ENCODE assay signal across 10 cellular contexts in genomic region chr6:13014551-13015378, GRCh38.
A peak's percentile ranks its signal among the peaks of the same experiment; 100 is the strongest.
DNase-seq lines count a peak whose midpoint lies in the region; ATAC-seq, FAIRE-seq and TF ChIP-seq lines count a peak whose summit lies in the region.
"Had no signal": no experiment of that assay in that cellular context is flagged by ENCODE, and none has a peak within 500 bp of the region (broad histone marks: within the 10 kb centered on the region; RNA-seq: fewer than 3 reads in every experiment).

No MANE protein-coding gene starts in this region.

- peaks cover 2 to 7% of the 10 kb centered on the region in 2 donors for H3K36me3 Mint-ChIP-seq in CD14-positive monocyte
- H3K36me3 Mint-ChIP-seq: immature natural killer cell had no signal

- peak overlapping the region; percentile 2 for H3K27ac ChIP-seq in cingulate gyrus (ENCODE audit: low read depth, low read length)
- no peak overlapping the region for H3K27ac ChIP-seq in kidney (ENCODE audit: low read depth in 2 of 2, low read length in 2 of 2)
- peak overlapping the region; percentile 33 for H3K27ac ChIP-seq in substantia nigra (ENCODE audit: low read depth, low read length, poor library complexity, severe bottlenecking)

- FAIRE-seq in kidney (lab: Jason Lieb, UNC) = no peak

- DNase-seq in NCI-H128 (lab: John Stamatoyannopoulos, UW; ENCODE audit: unreplicated experiment) (peak; percentile 44), kidney (peak; percentile 73), substantia nigra (lab: John Stamatoyannopoulos, UW) (peak in 9 of 49 donors; percentile 2 to 48 (median 30)), CD14-positive monocyte (ENCODE audit: low spot score) (no peak), NCI-H82 treated with DMSO at 0.1 percent for 48 hours (lab: John Stamatoyannopoulos, UW; ENCODE audit: unreplicated experiment) (no peak), NCI-H446 treated with DMSO at 0.1 percent for 48 hours (lab: John Stamatoyannopoulos, UW) (no peak)
- DNase-seq: activated naive CD4-positive, alpha-beta T cell treated with anti-CD3 and anti-CD28 coated beads for 36 hours; immature natural killer cell had no signal

- TF ChIP-seq CTCF in kidney (IDR thresholded peaks at IDR 0.05; ENCODE audit: borderline replicate concordance, extremely low read depth, insufficient read depth) (no peak), CD14-positive monocyte (IDR thresholded peaks at IDR 0.05) (no peak)

- intact Hi-C loops in kidney (cut with DNase I) = no loop called here
- intact Hi-C loops in CD14-positive monocyte (cut with micrococcal nuclease) = no loop called here

- no peaks in the 10 kb centered on the region for H3K36me3 ChIP-seq in kidney (ENCODE audit: control insufficient read depth in 1 of 2, insufficient read depth in 2 of 2, low read length in 2 of 2)

- peaks cover 20% of the 10 kb centered on the region for H3K4me1 Mint-ChIP-seq in CD14-positive monocyte

- no peak for ATAC-seq in HG02973 (IDR thresholded peaks at IDR 0.05; ENCODE audit: unreplicated experiment)

- peak overlapping the region; percentile 21 to 51 for H3K4me3 ChIP-seq in kidney (ENCODE audit: low read length in 2 of 2)

- H3K9ac ChIP-seq in kidney (ENCODE audit: low read length in 2 of 2) = peak overlapping the region in 1 of 2 donors; percentile 23

- peaks cover 0 to 8% (median 5%) of the 10 kb centered on the region in 7 donors for H3K9me3 Mint-ChIP-seq in CD14-positive monocyte
- H3K9me3 Mint-ChIP-seq: activated naive CD4-positive, alpha-beta T cell treated with anti-CD3 and anti-CD28 coated beads for 36 hours had no signal

- H3K9me3 ChIP-seq in kidney (ENCODE audit: control insufficient read depth in 1 of 2, low read length in 2 of 2) = no peaks in the 10 kb centered on the region

- peak overlapping the region in 1 of 2 donors; percentile 83 for H3K4me3 Mint-ChIP-seq in CD14-positive monocyte
- H3K4me3 Mint-ChIP-seq: activated naive CD4-positive, alpha-beta T cell treated with anti-CD3 and anti-CD28 coated beads for 36 hours had no signal

- H3K4me1 ChIP-seq in kidney (ENCODE audit: control insufficient read depth in 1 of 2, insufficient read depth in 1 of 2, low read depth in 1 of 2, low read length in 2 of 2) = peaks cover 0 to 7% of the 10 kb centered on the region in 2 donors

- peaks cover 23 to 28% (median 27%) of the 10 kb centered on the region in 3 donors for H3K27me3 Mint-ChIP-seq in CD14-positive monocyte (ENCODE audit: low read depth in 3 of 3)

- peak overlapping the region in 1 of 7 donors; percentile 46 for H3K27ac Mint-ChIP-seq in CD14-positive monocyte
- H3K27ac Mint-ChIP-seq: activated naive CD4-positive, alpha-beta T cell treated with anti-CD3 and anti-CD28 coated beads for 36 hours; immature natural killer cell had no signal

Comparison
In these comparisons a context has a peak if more than half of its experiments do, and no peak if none do; other contexts are left out.
1. DNase-seq: peak in NCI-H128 (single experiment) and kidney (single experiment); none in CD14-positive monocyte (single experiment), NCI-H82 treated with DMSO at 0.1 percent for 48 hours (single experiment) and NCI-H446 treated with DMSO at 0.1 percent for 48 hours (single experiment).
2. H3K27ac ChIP-seq: peak in cingulate gyrus (single experiment) and substantia nigra (single experiment); none in kidney (0 of 2).